29 cellular contexts compared by ENCODE assay signal in genomic region chr6:107985701-107986100, GRCh38.
"Had no signal": no experiment of that assay in that cellular context is flagged by ENCODE, and none has a peak within 500 bp of the region (broad histone marks: within the 10 kb centered on the region; RNA-seq: fewer than 3 reads in every experiment).

No MANE protein-coding gene starts in this region.

- H3K27me3 ChIP-seq: esophagus squamous epithelium, right atrium auricular region, sigmoid colon, testis, tibial artery, upper lobe of left lung had no signal

- H3K27ac ChIP-seq: esophagus squamous epithelium, heart right ventricle, prostate gland, right atrium auricular region, sigmoid colon, testis, tibial artery, upper lobe of left lung had no signal

- H3K9me3 ChIP-seq: esophagus squamous epithelium, heart right ventricle, prostate gland, sigmoid colon, testis, tibial artery, upper lobe of left lung had no signal

- H3K9me3 Mint-ChIP-seq: effector memory CD8-positive, alpha-beta T cell; naive thymus-derived CD8-positive, alpha-beta T cell had no signal

- H3K4me3 Mint-ChIP-seq: effector memory CD8-positive, alpha-beta T cell; naive thymus-derived CD8-positive, alpha-beta T cell; nephron progenitor cell had no signal

- DNase-seq: cerebellar nuclear complex; cortex of kidney; effector memory CD8-positive, alpha-beta T cell; erythroblast; esophagus squamous epithelium; foreskin melanocyte; glutamatergic neuron; heart right ventricle; hippocampal formation; left ventricle myocardium superior; mesenchymal stem cell; midbrain; naive thymus-derived CD8-positive, alpha-beta T cell; nephron progenitor cell; nucleus accumbens; sigmoid colon; small intestine; stimulated activated CD4-positive, alpha-beta T cell treated with anti-CD3 and anti-CD28 coated beads, Interleukin-12 subunit alpha, Interleukin-12 subunit beta, amount 100 ng/mL, for 4 hours; stimulated activated CD4-positive, alpha-beta T cell treated with anti-CD3 and anti-CD28 coated beads, Interleukin-1b, Interleukin-23, amount 100 ng/mL, for 48 hours; stimulated activated CD4-positive, alpha-beta T cell treated with anti-CD3 and anti-CD28 coated beads, Interleukin-4, amount 100 ng/mL, for 1 hour; stimulated activated CD8-positive, alpha-beta memory T cell treated with anti-CD3 and anti-CD28 coated beads, Interleukin-4, amount 100 ng/mL, for 48 hours; stimulated activated naive CD8-positive, alpha-beta T cell treated with anti-CD3 and anti-CD28 coated beads, Interleukin-15, Interleukin-2, amounts not matched to agents 100 U/mL and 50 U/mL, for 24 hours; substantia nigra; testis; tibial artery had no signal

- ATAC-seq: effector memory CD8-positive, alpha-beta T cell; heart right ventricle; left ventricle myocardium superior; naive thymus-derived CD8-positive, alpha-beta T cell; stimulated activated naive CD8-positive, alpha-beta T cell treated with anti-CD3 and anti-CD28 coated beads, Interleukin-15, Interleukin-2, amounts not matched to agents 100 U/mL and 50 U/mL, for 24 hours had no signal

- H3K4me1 ChIP-seq: heart right ventricle, prostate gland, right atrium auricular region, sigmoid colon, tibial artery, upper lobe of left lung had no signal

- H3K4me3 ChIP-seq: esophagus squamous epithelium, heart right ventricle, lung, prostate gland, right atrium auricular region, sigmoid colon, testis, tibial artery, upper lobe of left lung had no signal

- H3K36me3 ChIP-seq: esophagus squamous epithelium, heart right ventricle, prostate gland, right atrium auricular region, sigmoid colon, tibial artery, upper lobe of left lung had no signal

- H3K27ac Mint-ChIP-seq: effector memory CD8-positive, alpha-beta T cell; naive thymus-derived CD8-positive, alpha-beta T cell; nephron progenitor cell had no signal

- H3K36me3 Mint-ChIP-seq: naive thymus-derived CD8-positive, alpha-beta T cell had no signal
